In the genomic region with DNA sequence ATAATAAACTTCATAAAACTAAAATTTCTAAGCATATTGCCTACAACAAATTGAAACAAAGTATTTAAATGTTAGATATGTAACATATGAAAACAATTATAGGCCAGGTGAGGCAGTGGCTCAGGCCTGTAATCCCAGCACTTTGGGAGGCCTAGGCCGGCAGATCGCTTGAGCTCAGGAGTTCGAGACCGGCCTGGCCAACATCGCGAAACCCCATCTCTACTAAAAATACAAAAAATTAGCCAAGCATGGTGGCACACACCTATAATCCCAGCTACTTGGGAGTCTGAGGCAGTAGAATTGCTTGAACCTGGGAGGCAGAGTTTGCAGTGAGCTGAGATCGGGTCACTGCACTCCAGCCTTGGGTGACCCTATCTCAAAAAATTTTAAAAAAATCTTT, we compare ENCODE assay signal across 8 cellular contexts. TPM values are rescaled to one million over a fixed set of nuclear protein-coding genes. Genes with fewer than 3 reads are reported as not detected.
DNase-seq lines count a peak whose midpoint lies in the region; ATAC-seq and TF ChIP-seq lines count a peak whose summit lies in the region.
"Not testable (repeated sequence)": the region's sequence is repeated elsewhere in the genome, so short reads cannot be mapped to it uniquely, and the experiment has no call there.

No MANE protein-coding gene starts in this region.

- not testable (repeated sequence) for ATAC-seq in T-cell (replicated peaks in 1 of 4); activated T-cell treated with anti-CD3 and anti-CD28 coated beads, Interleukin-2, amount 50 U/mL, for 72 hours (replicated peaks in 1 of 2); right lobe of liver

- DNase-seq in CD4-positive, alpha-beta memory T cell; T-cell; activated T-cell treated with anti-CD3 and anti-CD28 coated beads, Interleukin-2, amount 50 U/mL, for 72 hours; chondrocyte (ENCODE audit: low spot score); right lobe of liver; prostate gland (ENCODE audit: low spot score); thyroid gland: not testable (repeated sequence)

- TF ChIP-seq POLR2A in right lobe of liver (IDR thresholded peaks at IDR 0.05); prostate gland (IDR thresholded peaks at IDR 0.05); thyroid gland (IDR thresholded peaks at IDR 0.05): not testable (repeated sequence)

- H3K27me3 ChIP-seq in CD4-positive, alpha-beta memory T cell (ENCODE audit: insufficient read depth, low read length); right lobe of liver; prostate gland (replicated peaks; ENCODE audit: insufficient read depth); thyroid gland: not testable (repeated sequence)

- TF ChIP-seq CTCF in chondrocyte (IDR thresholded peaks at IDR 0.05); right lobe of liver (IDR thresholded peaks at IDR 0.05); prostate gland (IDR thresholded peaks at IDR 0.05); thyroid gland (IDR thresholded peaks at IDR 0.05): not testable (repeated sequence)

- peak overlapping the region; percentile 92 to 98 (median 96) for H3K4me3 Mint-ChIP-seq in CD4-positive, alpha-beta memory T cell
- H3K4me3 Mint-ChIP-seq in T-cell, result peak overlapping the region; percentile 92 to 99 (median 98)
- peak overlapping the region; percentile 86 to 100 for H3K4me3 Mint-ChIP-seq in activated T-cell treated with anti-CD3 and anti-CD28 coated beads, Interleukin-2, amount 50 U/mL, for 72 hours
- H3K4me3 Mint-ChIP-seq in chondrocyte (ENCODE audit: unreplicated experiment), result not testable (repeated sequence)

- intact Hi-C loops in CD4-positive, alpha-beta memory T cell (cut with micrococcal nuclease), result loop anchor here (5.0 kb wide), 1 partner anchor 251 kb away; a partner anchor contains a TSS
- intact Hi-C loops in right lobe of liver (cut with DNase I); prostate gland (cut with DNase I); thyroid gland (cut with DNase I): not testable (repeated sequence)

- H3K36me3 Mint-ChIP-seq in CD4-positive, alpha-beta memory T cell, result peaks cover 43 to 64% of the 10 kb centered on the region in 2 donors
- peaks cover 48% of the 10 kb centered on the region for H3K36me3 Mint-ChIP-seq in T-cell
- peaks cover 13 to 43% of the 10 kb centered on the region in 2 donors for H3K36me3 Mint-ChIP-seq in activated T-cell treated with anti-CD3 and anti-CD28 coated beads, Interleukin-2, amount 50 U/mL, for 72 hours (ENCODE audit: insufficient read depth in 2 of 2)
- not testable (repeated sequence) for H3K36me3 Mint-ChIP-seq in chondrocyte (ENCODE audit: low read depth)

- H3K27me3 Mint-ChIP-seq in CD4-positive, alpha-beta memory T cell; T-cell; activated T-cell treated with anti-CD3 and anti-CD28 coated beads, Interleukin-2, amount 50 U/mL, for 72 hours (ENCODE audit: low read depth); chondrocyte (ENCODE audit: low read depth): not testable (repeated sequence)

- WGBS in right lobe of liver (ENCODE audit: insufficient coverage, low coverage, low lambda C conversion rate, missing lambda C conversion rate), result 73% methylated on average over 7 of the region's 7 CpGs
- WGBS in prostate gland, result 91% methylated on average over 7 of the region's 7 CpGs
- WGBS in thyroid gland, 2 donors, result 88 to 89% methylated on average over 7 of the region's 7 CpGs

- H3K9me3 Mint-ChIP-seq in CD4-positive, alpha-beta memory T cell, result peaks cover 0 to 22% (median 0%) of the 10 kb centered on the region in 8 donors
- H3K9me3 Mint-ChIP-seq in T-cell; activated T-cell treated with anti-CD3 and anti-CD28 coated beads, Interleukin-2, amount 50 U/mL, for 72 hours; chondrocyte (ENCODE audit: low read depth): not testable (repeated sequence)

- not testable (repeated sequence) for H3K36me3 ChIP-seq in CD4-positive, alpha-beta memory T cell (ENCODE audit: insufficient read depth, low read length); right lobe of liver; prostate gland; thyroid gland
- peaks cover 30% of the 10 kb centered on the region for H3K36me3 ChIP-seq in KOPT-K1 (ENCODE audit: insufficient read depth, low read length)

- peaks cover 15 to 54% (median 24%) of the 10 kb centered on the region in 4 donors for H3K4me1 Mint-ChIP-seq in CD4-positive, alpha-beta memory T cell
- H3K4me1 Mint-ChIP-seq in T-cell, result peaks cover 27 to 58% (median 42%) of the 10 kb centered on the region in 3 donors
- peaks cover 52% of the 10 kb centered on the region for H3K4me1 Mint-ChIP-seq in activated T-cell treated with anti-CD3 and anti-CD28 coated beads, Interleukin-2, amount 50 U/mL, for 72 hours (ENCODE audit: low read depth)
- peaks cover 37% of the 10 kb centered on the region for H3K4me1 Mint-ChIP-seq in chondrocyte (ENCODE audit: low read depth)

- CTCF ChIA-PET in CD4-positive, alpha-beta memory T cell (lab: Charles Lee; ENCODE audit: partially characterized antibody), result interaction anchor here (0.9 kb wide), 1 partner anchor 12 kb away, joined by 3 read pairs; no protein-coding TSS in a partner anchor
- CTCF ChIA-PET in T-cell (lab: Charles Lee), result interaction anchor here in 1 of 2 donors (2.8 kb wide), 1 partner anchor 11 kb away, joined by 19 read pairs; no protein-coding TSS in a partner anchor

- POLR2A ChIA-PET in CD4-positive, alpha-beta memory T cell (lab: Charles Lee; ENCODE audit: partially characterized antibody), result interaction anchor here (0.9 to 6.1 kb wide), 5 partner anchors 9 to 40 kb away, joined by 3 to 152 read pairs (median 7); no protein-coding TSS in a partner anchor
- POLR2A ChIA-PET in T-cell (lab: Charles Lee), result interaction anchor here in 1 of 2 donors (0.7 kb wide), 1 partner anchor 22 kb away, joined by 3 read pairs; no protein-coding TSS in a partner anchor

- peaks cover 27% of the 10 kb centered on the region for H3K4me1 ChIP-seq in CD4-positive, alpha-beta memory T cell (ENCODE audit: insufficient read depth, low read length)
- H3K4me1 ChIP-seq in right lobe of liver (peaks cover 0 to 33% (median 0%) of the 10 kb centered on the region in 4 donors), thyroid gland (peaks cover 28 to 38% of the 10 kb centered on the region in 2 donors)
- not testable (repeated sequence) for H3K4me1 ChIP-seq in prostate gland (replicated peaks)

- H3K9me3 ChIP-seq in CD4-positive, alpha-beta memory T cell (ENCODE audit: control insufficient read depth in 1 of 2, low read length in 2 of 2); KOPT-K1 (ENCODE audit: insufficient read depth, low read length, poor library complexity, severe bottlenecking); right lobe of liver; prostate gland; thyroid gland: not testable (repeated sequence)

- peak overlapping the region; percentile 96 for H3K27ac ChIP-seq in CD4-positive, alpha-beta memory T cell (ENCODE audit: low read depth, low read length)
- peak overlapping the region; percentile 92 for H3K27ac ChIP-seq in KOPT-K1 (ENCODE audit: low read depth, low read length, poor library complexity, severe bottlenecking)
- H3K27ac ChIP-seq in right lobe of liver, result peak overlapping the region; percentile 16 to 98 (median 96)
- peak overlapping the region; percentile 97 to 98 for H3K27ac ChIP-seq in prostate gland
- peak overlapping the region; percentile 25 to 98 (median 94) for H3K27ac ChIP-seq in thyroid gland

- peak overlapping the region; percentile 90 to 96 for H3K4me3 ChIP-seq in CD4-positive, alpha-beta memory T cell (ENCODE audit: low read length in 2 of 2)
- H3K4me3 ChIP-seq in right lobe of liver; prostate gland; thyroid gland (replicated peaks in 1 of 3): not testable (repeated sequence)

- peak overlapping the region; percentile 47 to 92 (median 88) for H3K27ac Mint-ChIP-seq in CD4-positive, alpha-beta memory T cell
- H3K27ac Mint-ChIP-seq in T-cell, result peak overlapping the region; percentile 89 to 91
- peak overlapping the region; percentile 82 for H3K27ac Mint-ChIP-seq in activated T-cell treated with anti-CD3 and anti-CD28 coated beads, Interleukin-2, amount 50 U/mL, for 72 hours
- peak overlapping the region; percentile 54 for H3K27ac Mint-ChIP-seq in chondrocyte (ENCODE audit: unreplicated experiment)

RNA-seq across cellular contexts. Expression of a gene that starts 3.3 kb away (rescaled TPM):
- total RNA-seq in CD4-positive, alpha-beta memory T cell, result 100 to 1,000 TPM; 154 to 159 TPM
- polyA plus RNA-seq in CD4-positive, alpha-beta memory T cell, result 100 to 1,000 TPM; 150 to 169 TPM
- 100 to 1,000 TPM; 148 to 201 (median 155) TPM for total RNA-seq in T-cell
- total RNA-seq in activated T-cell treated with anti-CD3 and anti-CD28 coated beads, Interleukin-2, amount 50 U/mL, for 72 hours, result 100 to 1,000 TPM in 1 of 2 donors, 10 to 100 TPM in 1; 78.1 to 114 TPM
- total RNA-seq in chondrocyte, result 33.8 to 38.3 TPM (median 34.1 TPM) in 3 replicates
- total RNA-seq in right lobe of liver, result 10 to 100 TPM; 12.3 to 20.6 (median 17.7) TPM
- total RNA-seq in prostate gland, result 10 to 100 TPM; 41.2 to 47.9 TPM
- 10 to 100 TPM; 43.4 to 59.7 (median 50.2) TPM for total RNA-seq in thyroid gland
